ENCODE assay signal across 8 cellular contexts in genomic region chr4:56978750-56979303, GRCh38.
DNase-seq lines count a peak whose midpoint lies in the region; ATAC-seq and TF ChIP-seq lines count a peak whose summit lies in the region.

POLR2B (plus strand) TSS chr4:56978896; CDS start chr4:56978986, 90 bp downstream.

- H3K27ac Mint-ChIP-seq in nephron: peak within 1 kb of the TSS; percentile 94 to 100 (median 100)
- peak within 1 kb of the TSS; percentile 99 for H3K27ac Mint-ChIP-seq in stimulated activated naive CD8-positive, alpha-beta T cell treated with anti-CD3 and anti-CD28 coated beads, Interleukin-15, amount 100 ng/mL, for 72 hours

- peak within 1 kb of the TSS; percentile 100 for H3K4me3 Mint-ChIP-seq in nephron
- H3K4me3 Mint-ChIP-seq in stimulated activated naive CD8-positive, alpha-beta T cell treated with anti-CD3 and anti-CD28 coated beads, Interleukin-15, amount 100 ng/mL, for 72 hours: peak within 1 kb of the TSS; percentile 94 to 100

- TF ChIP-seq POLR2A in Raji (IDR thresholded peaks at IDR 0.05; ENCODE audit: insufficient read depth, low read depth, low read length): peak; percentile 93

- peak; percentile 93 for DNase-seq in EH (ENCODE audit: low read depth)
- DNase-seq in GOT3 (lab: John Stamatoyannopoulos, UW): peak; percentile 63
- peak; percentile 94 for DNase-seq in LNCaP clone FGC (ENCODE audit: low read depth)
- peak; percentile 81 for DNase-seq in activated T-helper 9 cell treated with anti-CD3 and anti-CD28 coated beads, Interleukin-2, amount 50 U/mL, for 16 hours (ENCODE audit: low read depth)
- DNase-seq in fibroblast of pulmonary artery (ENCODE audit: low read depth): peak; percentile 95
- peak; percentile 88 to 95 for DNase-seq in stimulated activated naive CD8-positive, alpha-beta T cell treated with anti-CD3 and anti-CD28 coated beads, Interleukin-15, amount 100 ng/mL, for 72 hours

- peak within 1 kb of the TSS; percentile 100 for H3K4me3 ChIP-seq in LNCaP clone FGC (ENCODE audit: low read depth, low read length)
- H3K4me3 ChIP-seq in fibroblast of pulmonary artery (replicated peaks; ENCODE audit: low read depth, low read length): peak within 1 kb of the TSS; percentile 85

- no peaks in the 10 kb centered on the region for H3K9me3 Mint-ChIP-seq in nephron
- H3K9me3 Mint-ChIP-seq in stimulated activated naive CD8-positive, alpha-beta T cell treated with anti-CD3 and anti-CD28 coated beads, Interleukin-15, amount 100 ng/mL, for 72 hours: peaks cover 3% of the 10 kb centered on the region in 2 donors

- no peaks in the 10 kb centered on the region for H3K27me3 Mint-ChIP-seq in nephron (ENCODE audit: low read depth)
- no peaks in the 10 kb centered on the region for H3K27me3 Mint-ChIP-seq in stimulated activated naive CD8-positive, alpha-beta T cell treated with anti-CD3 and anti-CD28 coated beads, Interleukin-15, amount 100 ng/mL, for 72 hours

- TF ChIP-seq CTCF in LNCaP clone FGC (IDR thresholded peaks at IDR 0.05; ENCODE audit: control insufficient read depth, extremely low read depth, insufficient read depth) (no peak), fibroblast of pulmonary artery (IDR thresholded peaks at IDR 0.05; ENCODE audit: low read length, missing control alignments) (no peak), nephron (IDR thresholded peaks at IDR 0.05; ENCODE audit: unreplicated experiment in 3 of 3) (no peak)

- H3K4me1 Mint-ChIP-seq in nephron: peaks cover 43% of the 10 kb centered on the region
- H3K4me1 Mint-ChIP-seq in stimulated activated naive CD8-positive, alpha-beta T cell treated with anti-CD3 and anti-CD28 coated beads, Interleukin-15, amount 100 ng/mL, for 72 hours: peaks cover 55% of the 10 kb centered on the region

- peak; percentile 59 for ATAC-seq in stimulated activated naive CD8-positive, alpha-beta T cell treated with anti-CD3 and anti-CD28 coated beads, Interleukin-15, amount 100 ng/mL, for 72 hours

- peaks cover 5% of the 10 kb centered on the region for H3K36me3 Mint-ChIP-seq in nephron (ENCODE audit: low read depth)

Comparison
In these comparisons a context has a peak if more than half of its experiments do, and no peak if none do; other contexts are left out.
1. Peak in every context shown above with its lines: DNase-seq, ATAC-seq and H3K4me3 ChIP-seq.